ENCODE assay signal across 2 cellular contexts in genomic region chr22:32340437-32340836, GRCh38.
TF ChIP-seq lines count a peak whose summit lies in the region.

No MANE protein-coding gene starts in this region.

TF ChIP-seq in HepG2, 621 proteins besides CTCF, POLR2A, EP300 and RAD21:
- TF ChIP-seq BHLHE40 (IDR thresholded peaks at IDR 0.05; ENCODE audit: low read length), result peak; percentile 73
- TF ChIP-seq SOX13 (IDR thresholded peaks at IDR 0.05), result no peak
- peak in 1 of 2 experiments; percentile 50; a peak in 1 of 4 replicates for TF ChIP-seq SOX13 (CRISPR knock-in tag; conservative IDR thresholded peaks at IDR 0.05 in 1 of 2, IDR thresholded peaks at IDR 0.05 in 1 of 2)
- no peak for TF ChIP-seq STAT6 (CRISPR knock-in tag; IDR thresholded peaks at IDR 0.05; ENCODE audit: borderline replicate concordance)
- peak; percentile 73; the same call in 1 of the 2 replicates for TF ChIP-seq ARNTL (CRISPR knock-in tag; IDR thresholded peaks at IDR 0.05)
- TF ChIP-seq TFDP1 (CRISPR knock-in tag; IDR thresholded peaks at IDR 0.05; ENCODE audit: borderline replicate concordance), result no peak

TF ChIP-seq in H1, 55 proteins besides CTCF, POLR2A, EP300 and RAD21:
- TF ChIP-seq ASH2L (IDR thresholded peaks at IDR 0.05; ENCODE audit: low read length), result no peak
- no peak for TF ChIP-seq KDM4A (IDR thresholded peaks at IDR 0.05; ENCODE audit: low read depth, low read length, severe bottlenecking)
- TF ChIP-seq HDAC6 (IDR thresholded peaks at IDR 0.05; ENCODE audit: low read depth, low read length), result no peak
- TF ChIP-seq EGR1 (IDR thresholded peaks at IDR 0.05; ENCODE audit: borderline replicate concordance, low read depth, low read length), result no peak
